ENCODE assay signal across 9 cellular contexts in the genomic region with DNA sequence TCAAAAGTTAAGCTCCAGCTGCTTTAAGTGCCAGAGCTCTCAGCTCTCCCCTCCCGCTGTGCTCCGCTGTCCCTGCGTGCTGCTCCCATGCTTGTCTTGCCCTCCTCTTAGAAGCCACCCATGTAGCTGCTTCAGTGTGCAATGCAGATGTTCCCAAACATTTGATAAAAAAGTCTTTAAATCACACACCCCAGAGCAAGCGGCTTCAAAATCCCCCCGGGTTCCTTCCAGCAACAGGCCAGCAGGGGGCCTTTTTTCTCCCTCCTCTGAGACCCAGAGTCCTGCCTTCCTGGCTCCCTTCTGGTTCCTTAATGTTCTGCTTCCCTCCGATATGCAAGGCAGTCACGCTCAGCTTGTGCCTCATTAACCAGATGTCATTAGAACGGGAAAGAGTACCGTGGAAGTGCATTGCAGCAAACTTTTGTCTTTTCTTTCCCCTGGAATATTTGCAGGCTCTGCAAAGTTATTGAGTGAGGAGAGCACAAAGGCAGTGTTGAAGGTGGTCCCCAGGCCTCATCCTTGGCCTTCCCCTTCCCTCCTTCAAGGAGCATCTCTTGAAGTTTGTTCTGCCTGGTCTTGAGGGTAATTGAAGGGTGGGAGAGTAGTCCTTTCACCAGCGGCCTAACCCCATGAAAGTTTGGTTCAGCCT. TPM values are rescaled to one million over a fixed set of nuclear protein-coding genes. Genes with fewer than 3 reads are reported as not detected.
DNase-seq lines count a peak whose midpoint lies in the region; ATAC-seq, FAIRE-seq and TF ChIP-seq lines count a peak whose summit lies in the region.
"Had no signal": no experiment of that assay in that cellular context is flagged by ENCODE, and none has a peak within 500 bp of the region (broad histone marks: within the 10 kb centered on the region; RNA-seq: fewer than 3 reads in every experiment).

No MANE protein-coding gene starts in this region.

- no peaks in the 10 kb centered on the region for H3K4me1 Mint-ChIP-seq in activated CD4-positive, alpha-beta T cell treated with anti-CD3 and anti-CD28 coated beads, Interleukin-2, amount 10 ng/mL, durations not matched to agents 7 days and 5 days
- peaks cover 9% of the 10 kb centered on the region for H3K4me1 Mint-ChIP-seq in stimulated activated memory B cell treated with anti-CD40 and anti-IgM and Interleukin-4, amounts not matched to agents 10 μg/mL and 1 μg/mL and 100 μg/mL, for 72 hours

- peaks cover 3% of the 10 kb centered on the region for H3K27me3 Mint-ChIP-seq in activated CD4-positive, alpha-beta T cell treated with anti-CD3 and anti-CD28 coated beads, Interleukin-2, amount 10 ng/mL, durations not matched to agents 7 days and 5 days
- peaks cover 8% of the 10 kb centered on the region for H3K27me3 Mint-ChIP-seq in stimulated activated memory B cell treated with anti-CD40 and anti-IgM and Interleukin-4, amounts not matched to agents 10 μg/mL and 1 μg/mL and 100 μg/mL, for 72 hours

- no peak overlapping the region for H3K4me3 Mint-ChIP-seq in activated CD4-positive, alpha-beta T cell treated with anti-CD3 and anti-CD28 coated beads, Interleukin-2, amount 10 ng/mL, durations not matched to agents 7 days and 5 days
- no peak overlapping the region for H3K4me3 Mint-ChIP-seq in stimulated activated memory B cell treated with anti-CD40 and anti-IgM and Interleukin-4, amounts not matched to agents 10 μg/mL and 1 μg/mL and 100 μg/mL, for 72 hours

- no peak overlapping the region for H3K4me3 ChIP-seq in epithelial cell of esophagus (ENCODE audit: low read length)

- peak; percentile 68 for FAIRE-seq in G401.6 (lab: Jason Lieb, UNC)

- H3K9me3 Mint-ChIP-seq in activated CD4-positive, alpha-beta T cell treated with anti-CD3 and anti-CD28 coated beads, Interleukin-2, amount 10 ng/mL, durations not matched to agents 7 days and 5 days = no peaks in the 10 kb centered on the region
- H3K9me3 Mint-ChIP-seq in stimulated activated memory B cell treated with anti-CD40 and anti-IgM and Interleukin-4, amounts not matched to agents 10 μg/mL and 1 μg/mL and 100 μg/mL, for 72 hours = no peaks in the 10 kb centered on the region

- H3K36me3 Mint-ChIP-seq in activated CD4-positive, alpha-beta T cell treated with anti-CD3 and anti-CD28 coated beads, Interleukin-2, amount 10 ng/mL, durations not matched to agents 7 days and 5 days (ENCODE audit: low read depth) = no peaks in the 10 kb centered on the region
- no peaks in the 10 kb centered on the region for H3K36me3 Mint-ChIP-seq in stimulated activated memory B cell treated with anti-CD40 and anti-IgM and Interleukin-4, amounts not matched to agents 10 μg/mL and 1 μg/mL and 100 μg/mL, for 72 hours

- DNase-seq in Kasumi-1 (lab: John Stamatoyannopoulos, UW) (peak; percentile 60 to 75), epithelial cell of esophagus (ENCODE audit: low read depth) (peak; percentile 46), omental fat pad (ENCODE audit: low spot score) (no peak)
- DNase-seq in activated CD4-positive, alpha-beta T cell treated with anti-CD3 and anti-CD28 coated beads, Interleukin-2, amount 10 ng/mL, durations not matched to agents 7 days and 5 days = peak; percentile 42

- no peak overlapping the region for H3K27ac Mint-ChIP-seq in activated CD4-positive, alpha-beta T cell treated with anti-CD3 and anti-CD28 coated beads, Interleukin-2, amount 10 ng/mL, durations not matched to agents 7 days and 5 days
- no peak overlapping the region for H3K27ac Mint-ChIP-seq in stimulated activated memory B cell treated with anti-CD40 and anti-IgM and Interleukin-4, amounts not matched to agents 10 μg/mL and 1 μg/mL and 100 μg/mL, for 72 hours

- CTCF ChIA-PET in activated CD4-positive, alpha-beta T cell treated with anti-CD3 and anti-CD28 coated beads, Interleukin-2, amount 10 ng/mL, durations not matched to agents 7 days and 5 days (lab: Charles Lee) = interaction anchor here (0.5 to 1.9 kb wide), 7 partner anchors 10 to 371 kb away, joined by 3 to 5 read pairs (median 3); no protein-coding TSS in a partner anchor

- ATAC-seq in omental fat pad (ENCODE audit: low FRiP score) (peak; percentile 58), GM18520 (IDR thresholded peaks at IDR 0.05; ENCODE audit: unreplicated experiment) (no peak), HG02642 (IDR thresholded peaks at IDR 0.05; ENCODE audit: poor library complexity, unreplicated experiment) (no peak)
- ATAC-seq in stimulated activated memory B cell treated with anti-CD40 and anti-IgM and Interleukin-4, amounts not matched to agents 10 μg/mL and 1 μg/mL and 100 μg/mL, for 72 hours = no peak

- POLR2A ChIA-PET in activated CD4-positive, alpha-beta T cell treated with anti-CD3 and anti-CD28 coated beads, Interleukin-2, amount 10 ng/mL, durations not matched to agents 7 days and 5 days (lab: Charles Lee) = no interaction called here

- TF ChIP-seq CTCF in epithelial cell of esophagus (IDR thresholded peaks at IDR 0.05; ENCODE audit: insufficient read depth, low read depth, low read length, missing control alignments) (peak; percentile 68), omental fat pad (IDR thresholded peaks at IDR 0.05) (peak in 1 of 3 donors; percentile 36)

RNA-seq across cellular contexts. Expression of a gene that starts 25.5 kb away (rescaled TPM):
- under 1 TPM; 0.05 to 0.10 TPM for total RNA-seq in activated CD4-positive, alpha-beta T cell treated with anti-CD3 and anti-CD28 coated beads, Interleukin-2, amount 10 ng/mL, durations not matched to agents 7 days and 5 days
- 10 to 100 TPM in 1 of 4 donors, under 1 TPM in 3; 0.56 to 22.4 (median 0.65) TPM for total RNA-seq in omental fat pad

RNA-seq across cellular contexts. Expression of a gene that starts 39.5 kb away (rescaled TPM):
- total RNA-seq in activated CD4-positive, alpha-beta T cell treated with anti-CD3 and anti-CD28 coated beads, Interleukin-2, amount 10 ng/mL, durations not matched to agents 7 days and 5 days = not detected
- 1 to 10 TPM in 1 of 4 donors, not detected in 3; 1.1 TPM for total RNA-seq in omental fat pad
- total RNA-seq: T-helper 2 cell treated with Interferon-gamma antibody and Interleukin-4, amounts not matched to agents 100 ng/mL and 5 ng/mL, for 36 hours had no signal
